24 cellular contexts compared by ENCODE assay signal in genomic region chr20:13364278-13365170, GRCh38.
"Had no signal": no experiment of that assay in that cellular context is flagged by ENCODE, and none has a peak within 500 bp of the region (broad histone marks: within the 10 kb centered on the region; RNA-seq: fewer than 3 reads in every experiment).

No MANE protein-coding gene starts in this region.

- H3K4me3 ChIP-seq: SJSA1, SK-N-MC had no signal

- H3K9me3 ChIP-seq: SJSA1 had no signal

- H3K4me2 ChIP-seq: KMS-11 had no signal

- DNase-seq: IMR-90, Kasumi-1, MM.1S, NCI-H1092 treated with DMSO at 0.1 percent for 48 hours, NCI-H1436, NCI-H187, NCI-H2029, NCI-H2081 treated with DMSO at 0.1 percent for 48 hours, NCI-H2171, NCI-H226, NCI-H446, NCI-H510A, NCI-H524 treated with DMSO at 0.1 percent for 48 hours, NCI-H69, NCI-H774, Right ventricle myocardium superior, RPMI8226, SIG-M5 had no signal

- H3K36me3 ChIP-seq: SJSA1 had no signal

- FAIRE-seq: HTR-8/SVneo, RCC 7860 had no signal

- H3K4me1 ChIP-seq: SJSA1 had no signal

- H3K27ac ChIP-seq: HL-60, KMS-11, SJSA1, SK-N-MC had no signal

- H3K27me3 ChIP-seq: SJSA1 had no signal

- H3K9ac ChIP-seq: KMS-11 had no signal
